In genomic region chr5:128380324-128380723, GRCh38 we compare ENCODE assay signal across 25 cellular contexts.
"Had no signal": no experiment of that assay in that cellular context is flagged by ENCODE, and none has a peak within 500 bp of the region (broad histone marks: within the 10 kb centered on the region; RNA-seq: fewer than 3 reads in every experiment).

No MANE protein-coding gene starts in this region.

- H3K27ac ChIP-seq: dorsolateral prefrontal cortex, epithelial cell of prostate, foreskin keratinocyte, neutrophil, parathyroid adenoma, right lobe of liver, stomach had no signal

- H3K27me3 Mint-ChIP-seq: activated B cell treated with CpG ODN at 0.5 μM for 24 hours; activated CD4-positive, alpha-beta memory T cell treated with anti-CD3 and anti-CD28 coated beads for 36 hours; activated CD8-positive, alpha-beta memory T cell treated with anti-CD3 and anti-CD28 coated beads, Interleukin-2, amount 10 ng/mL, durations not matched to agents 7 days and 5 days; activated naive CD8-positive, alpha-beta T cell treated with anti-CD3 and anti-CD28 coated beads, Interleukin-2, amount 10 ng/mL, durations not matched to agents 7 days and 5 days; naive B cell; T-cell had no signal

- H3K4me3 ChIP-seq: dorsolateral prefrontal cortex, hepatocyte, mucosa of descending colon, right lobe of liver, stomach had no signal

- H3K4me3 Mint-ChIP-seq: activated B cell treated with CpG ODN at 0.5 μM for 24 hours; activated CD4-positive, alpha-beta memory T cell treated with anti-CD3 and anti-CD28 coated beads for 36 hours; activated CD8-positive, alpha-beta memory T cell treated with anti-CD3 and anti-CD28 coated beads, Interleukin-2, amount 10 ng/mL, durations not matched to agents 7 days and 5 days; activated naive CD8-positive, alpha-beta T cell treated with anti-CD3 and anti-CD28 coated beads, Interleukin-2, amount 10 ng/mL, durations not matched to agents 7 days and 5 days; endodermal cell; naive B cell; stimulated activated effector memory CD8-positive, alpha-beta T cell treated with anti-CD3 and anti-CD28 coated beads, Interleukin-12 subunit alpha, Interleukin-12 subunit beta, amount 100 ng/mL, for 72 hours; T-cell had no signal

- DNase-seq: activated B cell treated with CpG ODN at 0.5 μM for 24 hours; activated CD4-positive, alpha-beta memory T cell treated with anti-CD3 and anti-CD28 coated beads for 36 hours; activated CD4-positive, alpha-beta T cell treated with anti-CD3 and anti-CD28 coated beads for 4 hours; activated CD8-positive, alpha-beta memory T cell treated with anti-CD3 and anti-CD28 coated beads, Interleukin-2, amount 10 ng/mL, durations not matched to agents 7 days and 5 days; activated naive CD4-positive, alpha-beta T cell; activated naive CD8-positive, alpha-beta T cell treated with anti-CD3 and anti-CD28 coated beads, Interleukin-2, amount 10 ng/mL, durations not matched to agents 7 days and 5 days; amygdala; dorsolateral prefrontal cortex; endodermal cell; foreskin keratinocyte; islet precursor cell; left colon; mucosa of descending colon; naive B cell; right lobe of liver; stimulated activated CD4-positive, alpha-beta T cell treated with anti-CD3 and anti-CD28 coated beads, Interleukin-4, amount 100 ng/mL, for 24 hours; stomach; T-cell; T-helper 9 cell; trophoblast cell had no signal

- H3K4me1 ChIP-seq: parathyroid adenoma, right lobe of liver, stomach had no signal

- H3K36me3 Mint-ChIP-seq: activated CD4-positive, alpha-beta memory T cell treated with anti-CD3 and anti-CD28 coated beads for 36 hours; activated CD8-positive, alpha-beta memory T cell treated with anti-CD3 and anti-CD28 coated beads, Interleukin-2, amount 10 ng/mL, durations not matched to agents 7 days and 5 days; activated naive CD8-positive, alpha-beta T cell treated with anti-CD3 and anti-CD28 coated beads, Interleukin-2, amount 10 ng/mL, durations not matched to agents 7 days and 5 days; naive B cell; stimulated activated effector memory CD8-positive, alpha-beta T cell treated with anti-CD3 and anti-CD28 coated beads, Interleukin-12 subunit alpha, Interleukin-12 subunit beta, amount 100 ng/mL, for 72 hours; T-cell had no signal

- H3K27ac Mint-ChIP-seq: activated B cell treated with CpG ODN at 0.5 μM for 24 hours; activated CD4-positive, alpha-beta memory T cell treated with anti-CD3 and anti-CD28 coated beads for 36 hours; activated CD8-positive, alpha-beta memory T cell treated with anti-CD3 and anti-CD28 coated beads, Interleukin-2, amount 10 ng/mL, durations not matched to agents 7 days and 5 days; activated naive CD8-positive, alpha-beta T cell treated with anti-CD3 and anti-CD28 coated beads, Interleukin-2, amount 10 ng/mL, durations not matched to agents 7 days and 5 days; endodermal cell; naive B cell; stimulated activated effector memory CD8-positive, alpha-beta T cell treated with anti-CD3 and anti-CD28 coated beads, Interleukin-12 subunit alpha, Interleukin-12 subunit beta, amount 100 ng/mL, for 72 hours; T-cell had no signal

- H3K9me3 ChIP-seq: mucosa of descending colon, neutrophil, right lobe of liver, stomach had no signal

- H3K36me3 ChIP-seq: neutrophil, right lobe of liver, stomach had no signal

- H3K4me1 Mint-ChIP-seq: activated B cell treated with CpG ODN at 0.5 μM for 24 hours; activated CD8-positive, alpha-beta memory T cell treated with anti-CD3 and anti-CD28 coated beads, Interleukin-2, amount 10 ng/mL, durations not matched to agents 7 days and 5 days; activated naive CD8-positive, alpha-beta T cell treated with anti-CD3 and anti-CD28 coated beads, Interleukin-2, amount 10 ng/mL, durations not matched to agents 7 days and 5 days; naive B cell; stimulated activated effector memory CD8-positive, alpha-beta T cell treated with anti-CD3 and anti-CD28 coated beads, Interleukin-12 subunit alpha, Interleukin-12 subunit beta, amount 100 ng/mL, for 72 hours; T-cell had no signal

- H3K9me3 Mint-ChIP-seq: activated B cell treated with CpG ODN at 0.5 μM for 24 hours; activated CD4-positive, alpha-beta memory T cell treated with anti-CD3 and anti-CD28 coated beads for 36 hours; activated naive CD8-positive, alpha-beta T cell treated with anti-CD3 and anti-CD28 coated beads, Interleukin-2, amount 10 ng/mL, durations not matched to agents 7 days and 5 days; endodermal cell; stimulated activated effector memory CD8-positive, alpha-beta T cell treated with anti-CD3 and anti-CD28 coated beads, Interleukin-12 subunit alpha, Interleukin-12 subunit beta, amount 100 ng/mL, for 72 hours had no signal
